2 cellular contexts compared by ENCODE assay signal in genomic region chr4:123114915-123115756, GRCh38.
TF ChIP-seq lines count a peak whose summit lies in the region.

No MANE protein-coding gene starts in this region.

TF ChIP-seq in GM23338, 12 proteins besides CTCF, POLR2A, EP300 and RAD21:
- TF ChIP-seq ZNF462 (CRISPR knock-in tag; IDR thresholded peaks at IDR 0.05) (no peak), CREB1 (CRISPR knock-in tag; IDR thresholded peaks at IDR 0.05; ENCODE audit: low read depth) (no peak), ZNF331 (CRISPR knock-in tag; IDR thresholded peaks at IDR 0.05; ENCODE audit: low read depth) (no peak), POLR2AphosphoS5 (IDR thresholded peaks at IDR 0.05; ENCODE audit: low read depth) (no peak), JUNB (IDR thresholded peaks at IDR 0.05; ENCODE audit: unreplicated experiment) (no peak), EZH2phosphoT487 (IDR thresholded peaks at IDR 0.05; ENCODE audit: unreplicated experiment) (no peak), STAT1 (IDR thresholded peaks at IDR 0.05; ENCODE audit: unreplicated experiment) (no peak), ETS1 (IDR thresholded peaks at IDR 0.05) (no peak), ZNF114 (CRISPR knock-in tag; IDR thresholded peaks at IDR 0.05) (no peak), REST (IDR thresholded peaks at IDR 0.05; ENCODE audit: unreplicated experiment) (no peak), EZH2 (IDR thresholded peaks at IDR 0.05; ENCODE audit: low read depth, unreplicated experiment) (no peak), NANOG (IDR thresholded peaks at IDR 0.05; ENCODE audit: borderline replicate concordance) (no peak)

TF ChIP-seq in IMR-90, 13 proteins besides CTCF, POLR2A, EP300 and RAD21 (continued from another document):
- TF ChIP-seq ELK1 (IDR thresholded peaks at IDR 0.05; ENCODE audit: borderline replicate concordance, low read depth, low read length): no peak
